ENCODE assay signal across 8 cellular contexts in the genomic region with DNA sequence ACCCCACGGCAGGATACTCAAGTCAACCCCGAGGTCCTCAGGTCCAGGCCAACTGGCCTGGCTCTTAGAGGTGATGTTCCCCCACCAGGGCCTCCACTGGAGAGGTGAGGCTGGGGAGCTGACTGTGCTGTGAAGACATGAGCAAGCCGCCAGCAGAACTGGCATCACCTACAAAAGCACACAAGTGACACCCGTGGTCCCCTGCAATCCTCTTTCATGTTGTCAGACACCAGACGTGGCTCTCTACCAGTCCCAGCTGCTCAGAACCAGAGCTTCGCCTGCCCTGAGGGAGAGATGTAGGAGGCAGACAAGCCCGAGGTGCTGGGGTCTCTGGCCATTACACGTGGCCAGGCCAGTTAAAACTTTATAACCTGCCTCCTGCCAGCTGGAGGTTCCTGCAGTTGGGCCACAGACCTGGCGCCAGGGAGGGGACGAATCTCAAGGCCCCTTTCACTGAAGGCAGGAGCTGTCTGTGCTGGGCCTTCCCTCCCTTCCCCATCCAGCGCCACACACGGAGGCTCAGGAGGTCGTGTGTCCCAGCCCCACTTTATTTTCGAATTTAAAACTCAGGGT. TPM values are rescaled to one million over a fixed set of nuclear protein-coding genes. Genes with fewer than 3 reads are reported as not detected.
DNase-seq lines count a peak whose midpoint lies in the region; ATAC-seq lines count a peak whose summit lies in the region.

No MANE protein-coding gene starts in this region.

- H3K4me3 ChIP-seq in HUES48 (ENCODE audit: low read depth, low read length) (peak overlapping the region; percentile 62), mononuclear cell (ENCODE audit: low read length) (peak overlapping the region; percentile 12)

- H3K36me3 ChIP-seq in HUES48 (ENCODE audit: control insufficient read depth, insufficient read depth, low read length) = peaks cover 46% of the 10 kb centered on the region

- H3K9me3 ChIP-seq in HUES48 (ENCODE audit: control insufficient read depth, insufficient read depth, low read length) (no peaks in the 10 kb centered on the region), mononuclear cell (ENCODE audit: low read depth, low read length) (no peaks in the 10 kb centered on the region)

- peak overlapping the region; percentile 92 for H3K27ac Mint-ChIP-seq in activated naive CD8-positive, alpha-beta T cell treated with anti-CD3 and anti-CD28 coated beads for 36 hours

- peak overlapping the region; percentile 82 for H3K4me3 Mint-ChIP-seq in activated naive CD8-positive, alpha-beta T cell treated with anti-CD3 and anti-CD28 coated beads for 36 hours

- no peak for ATAC-seq in GM18873 (IDR thresholded peaks at IDR 0.05; ENCODE audit: low FRiP score, unreplicated experiment)

- peak overlapping the region; percentile 68 for H3K9ac ChIP-seq in HUES48 (ENCODE audit: low read depth, low read length)

- H3K27me3 Mint-ChIP-seq in activated naive CD8-positive, alpha-beta T cell treated with anti-CD3 and anti-CD28 coated beads for 36 hours = no peaks in the 10 kb centered on the region

- peaks cover 7% of the 10 kb centered on the region; the same call in 1 of the 2 replicates for H3K4me1 ChIP-seq in HUES48 (ENCODE audit: control insufficient read depth, insufficient read depth, low read length)
- H3K4me1 ChIP-seq in mononuclear cell (ENCODE audit: insufficient read depth, low read length) = peaks cover 21% of the 10 kb centered on the region

- H3K27ac ChIP-seq in HUES48 (ENCODE audit: low read depth, low read length) = peak overlapping the region; percentile 84

- DNase-seq in Ammon's horn (ENCODE audit: low spot score) = peak; percentile 25
- no peak for DNase-seq in activated naive CD8-positive, alpha-beta T cell treated with anti-CD3 and anti-CD28 coated beads for 36 hours
- DNase-seq in activated CD4-positive, CD25-positive, alpha-beta regulatory T cell treated with anti-CD3 and anti-CD28 coated beads, Interleukin-2, amount 50 U/mL, for 72 hours = no peak
- DNase-seq in NCI-H1694 treated with DMSO at 0.1 percent for 48 hours (lab: John Stamatoyannopoulos, UW) = no peak
- DNase-seq in NCI-H146 (lab: John Stamatoyannopoulos, UW) = no peak

- H3K36me3 Mint-ChIP-seq in activated naive CD8-positive, alpha-beta T cell treated with anti-CD3 and anti-CD28 coated beads for 36 hours = peaks cover 30% of the 10 kb centered on the region

- no peaks in the 10 kb centered on the region for H3K9me3 Mint-ChIP-seq in activated naive CD8-positive, alpha-beta T cell treated with anti-CD3 and anti-CD28 coated beads for 36 hours

- H3K27me3 ChIP-seq in HUES48 (ENCODE audit: control insufficient read depth, insufficient read depth, low read length) = no peaks in the 10 kb centered on the region
- H3K27me3 ChIP-seq in mononuclear cell (ENCODE audit: insufficient read depth, low read length) = no peaks in the 10 kb centered on the region

- peaks cover 40% of the 10 kb centered on the region for H3K4me1 Mint-ChIP-seq in activated naive CD8-positive, alpha-beta T cell treated with anti-CD3 and anti-CD28 coated beads for 36 hours

RNA-seq across cellular contexts. Expression of a gene that starts 2.2 kb away (rescaled TPM):
- total RNA-seq in activated naive CD8-positive, alpha-beta T cell treated with anti-CD3 and anti-CD28 coated beads for 36 hours = 10 to 100 TPM; 54.7 to 58.6 TPM
- 6.5 TPM for total RNA-seq in mononuclear cell

RNA-seq across cellular contexts. Expression of a gene that starts 22.9 kb away (rescaled TPM):
- total RNA-seq in activated naive CD8-positive, alpha-beta T cell treated with anti-CD3 and anti-CD28 coated beads for 36 hours = 100 to 1,000 TPM; 266 to 276 TPM
- total RNA-seq in mononuclear cell = 110 TPM
